Comparison of ENCODE assay signal across 8 cellular contexts in genomic region chr3:49906004-49906860, GRCh38. TPM values are rescaled to one million over a fixed set of nuclear protein-coding genes. Genes with fewer than 3 reads are reported as not detected.
DNase-seq lines count a peak whose midpoint lies in the region; ATAC-seq and TF ChIP-seq lines count a peak whose summit lies in the region.

No MANE protein-coding gene starts in this region.

- H3K27ac ChIP-seq in coronary artery (peak overlapping the region in 1 of 2 donors; percentile 76), lower lobe of right lung (peak overlapping the region; percentile 60)

- TF ChIP-seq CTCF in coronary artery (IDR thresholded peaks at IDR 0.05) (peak; percentile 69), lower lobe of right lung (IDR thresholded peaks at IDR 0.05) (peak; percentile 64)

- H3K27me3 ChIP-seq in lower lobe of right lung (ENCODE audit: low read depth) = no peaks in the 10 kb centered on the region

- H3K4me3 ChIP-seq in coronary artery (peak overlapping the region; percentile 66), lower lobe of right lung (peak overlapping the region; percentile 37)

- in situ Hi-C loops in KBM-7 (cut with MboI; ENCODE audit: low pct_unique_long_range_greater_than_20kb, low sequenced_read_pairs) = no loop called here

- peaks cover 27% of the 10 kb centered on the region for H3K36me3 ChIP-seq in lower lobe of right lung

- ATAC-seq in lower lobe of right lung = peak; percentile 49 to 71
- no peak for ATAC-seq in GM21528 (IDR thresholded peaks at IDR 0.05; ENCODE audit: low FRiP score, unreplicated experiment)
- no peak for ATAC-seq in GM21619 (IDR thresholded peaks at IDR 0.05; ENCODE audit: unreplicated experiment)

- peaks cover 51% of the 10 kb centered on the region for H3K4me1 ChIP-seq in lower lobe of right lung

- DNase-seq in DMS79 treated with DMSO at 0.1 percent for 48 hours (lab: John Stamatoyannopoulos, UW) (peak; percentile 37), KBM-7 (peak; percentile 41), coronary artery (ENCODE audit: low spot score) (no peak), lower lobe of right lung (peak; percentile 65)
- peak; percentile 43 to 55 for DNase-seq in activated CD4-positive, alpha-beta T cell treated with anti-CD3 and anti-CD28 coated beads for 4 hours
- DNase-seq in stimulated activated CD8-positive, alpha-beta memory T cell treated with anti-CD3 and anti-CD28 coated beads, Interleukin-4, amount 100 ng/mL, for 24 hours (ENCODE audit: low read depth) = peak; percentile 28

- H3K9me3 ChIP-seq in lower lobe of right lung = no peaks in the 10 kb centered on the region

- intact Hi-C loops in lower lobe of right lung (cut with DNase I) = no loop called here

RNA-seq across cellular contexts. Expression of gene MST1R, which starts 2.6 kb away (rescaled TPM):
- 27.3 TPM for total RNA-seq in lower lobe of right lung

RNA-seq across cellular contexts. Expression of gene MON1A, which starts 23.4 kb away (rescaled TPM):
- 9.7 TPM for total RNA-seq in lower lobe of right lung

RNA-seq across cellular contexts. Expression of gene RBM6, which starts 33.7 kb away (rescaled TPM):
- 101 TPM for total RNA-seq in lower lobe of right lung

RNA-seq across cellular contexts. Expression of gene CAMKV, which starts 36.5 kb away (rescaled TPM):
- total RNA-seq in lower lobe of right lung = not detected

RNA-seq across cellular contexts. Expression of gene TRAIP, which starts 49.9 kb away (rescaled TPM):
- total RNA-seq in lower lobe of right lung = 3.0 TPM

Comparison
In these comparisons a context has a peak if more than half of its experiments do, and no peak if none do; other contexts are left out.
1. ATAC-seq: peak in lower lobe of right lung (2 of 2); none in GM21528 (single experiment) and GM21619 (single experiment).